In genomic region chr11:92770419-92770818, GRCh38 we compare ENCODE assay signal across 26 cellular contexts.
"Had no signal": no experiment of that assay in that cellular context is flagged by ENCODE, and none has a peak within 500 bp of the region (broad histone marks: within the 10 kb centered on the region; RNA-seq: fewer than 3 reads in every experiment).

No MANE protein-coding gene starts in this region.

- H3K36me3 ChIP-seq: brain microvascular endothelial cell, Peyer's patch, WERI-Rb-1 had no signal

- ATAC-seq: activated CD8-positive, alpha-beta memory T cell treated with anti-CD3 and anti-CD28 coated beads, Interleukin-2, amount 10 ng/mL, durations not matched to agents 7 days and 5 days; activated naive CD8-positive, alpha-beta T cell treated with anti-CD3 and anti-CD28 coated beads, Interleukin-2, amount 50 U/mL, for 24 hours; PC-3 had no signal

- H3K4me2 ChIP-seq: KMS-11 had no signal

- H3K9me3 ChIP-seq: Peyer's patch had no signal

- H3K9ac ChIP-seq: KMS-11 had no signal

- H3K27me3 ChIP-seq: brain microvascular endothelial cell, Peyer's patch had no signal

- H3K27ac ChIP-seq: brain microvascular endothelial cell, KMS-11, Peyer's patch, WERI-Rb-1 had no signal

- H3K4me3 ChIP-seq: Peyer's patch had no signal

- H3K4me1 ChIP-seq: Peyer's patch had no signal

- DNase-seq: activated CD4-positive, alpha-beta memory T cell treated with anti-CD3 and anti-CD28 coated beads, Interleukin-2, amount 10 ng/mL, durations not matched to agents 7 days and 5 days; activated CD4-positive, alpha-beta T cell treated with anti-CD3 and anti-CD28 coated beads for 1 hour; activated CD4-positive, alpha-beta T cell treated with anti-CD3 and anti-CD28 coated beads for 48 hours; activated CD4-positive, CD25-positive, alpha-beta regulatory T cell; activated CD8-positive, alpha-beta memory T cell treated with anti-CD3 and anti-CD28 coated beads for 24 hours; activated CD8-positive, alpha-beta memory T cell treated with anti-CD3 and anti-CD28 coated beads, Interleukin-2, amount 10 ng/mL, durations not matched to agents 7 days and 5 days; activated CD8-positive, alpha-beta memory T cell treated with anti-CD3 and anti-CD28 coated beads, Interleukin-2, amount 50 U/mL, for 48 hours; activated effector memory CD4-positive, alpha-beta T cell treated with Interleukin-2 at 50 U/mL for 16 hours; activated naive CD4-positive, alpha-beta T cell treated with anti-CD3 and anti-CD28 coated beads, Interleukin-2, amount 10 ng/mL, durations not matched to agents 7 days and 5 days; activated naive CD8-positive, alpha-beta T cell treated with anti-CD3 and anti-CD28 coated beads, Interleukin-2, amount 50 U/mL, for 24 hours; activated T-cell treated with anti-CD3 and anti-CD28 coated beads, Interleukin-2, amount 50 U/mL, for 48 hours; brain microvascular endothelial cell; MM.1S; NCI-H1092; NCI-H1436 treated with DMSO at 0.1 percent for 48 hours; NCI-H1694 treated with DMSO at 0.1 percent for 48 hours; NCI-H2029; NCI-H510A; NCI-H748 treated with DMSO at 0.1 percent for 48 hours; NK-92 treated with Interleukin-12 subunit alpha and Interleukin-12 subunit beta, amount 100 ng/mL, for 24 hours; PC-3; Peyer's patch; RPMI8226; T1000; WERI-Rb-1 had no signal
